Comparison of ENCODE assay signal across 26 cellular contexts in genomic region chr19:45218426-45218825, GRCh38. TPM values are rescaled to one million over a fixed set of nuclear protein-coding genes. Genes with fewer than 3 reads are reported as not detected.
"Had no signal": no experiment of that assay in that cellular context is flagged by ENCODE, and none has a peak within 500 bp of the region (broad histone marks: within the 10 kb centered on the region; RNA-seq: fewer than 3 reads in every experiment).

No MANE protein-coding gene starts in this region.

- DNase-seq: activated B cell treated with CpG ODN at 0.5 μM for 24 hours; activated CD4-positive, alpha-beta T cell treated with anti-CD3 and anti-CD28 coated beads for 36 hours; activated CD4-positive, alpha-beta T cell treated with anti-CD3 and anti-CD28 coated beads, Interleukin-2, amount 50 U/mL, for 48 hours; activated CD8-positive, alpha-beta memory T cell treated with anti-CD3 and anti-CD28 coated beads, Interleukin-2, amount 50 U/mL, for 48 hours; activated naive CD4-positive, alpha-beta T cell; activated T-cell treated with anti-CD3 and anti-CD28 coated beads, Interleukin-2, amount 50 U/mL, for 4 hours; adrenal gland; cortex of kidney; head of caudate nucleus; kidney glomerular epithelial cell; left ventricle myocardium inferior; midbrain; natural killer cell; stimulated activated CD4-positive, alpha-beta T cell treated with anti-CD3 and anti-CD28 coated beads, Interleukin-4, amount 100 ng/mL, for 24 hours; stimulated activated naive CD8-positive, alpha-beta T cell treated with anti-CD3 and anti-CD28 coated beads, Interleukin-15, Interleukin-2, amounts not matched to agents 100 U/mL and 50 U/mL, for 24 hours; T1000; upper lobe of right lung had no signal

- H3K4me1 ChIP-seq: ascending aorta, breast epithelium, parathyroid adenoma had no signal

- H3K9ac ChIP-seq: parathyroid adenoma had no signal

- H3K4me3 ChIP-seq: adrenal gland, ascending aorta, breast epithelium, esophagus muscularis mucosa, left ventricle myocardium inferior, upper lobe of right lung had no signal

- H3K9me3 Mint-ChIP-seq: activated B cell treated with CpG ODN at 0.5 μM for 24 hours; activated T-cell treated with anti-CD3 and anti-CD28 coated beads, Interleukin-2, amount 50 U/mL, for 4 hours; activated T-helper 2 cell treated with anti-CD3 and anti-CD28 coated beads, Interferon-gamma antibody, Interleukin-2, Interleukin-4, amounts not matched to agents 10 μg/mL and 5 μg/mL and 100 μg/mL, durations not matched to agents 14 hours and 24 hours and 36 hours; natural killer cell; T-helper 1 cell treated with Interleukin-12 subunit alpha and Interleukin-12 subunit beta and Interleukin-4 antibody, amounts not matched to agents 30 μg/mL and 1 μg/mL, for 36 hours had no signal

- FAIRE-seq: frontal cortex had no signal

- H3K79me2 ChIP-seq: parathyroid adenoma had no signal

- H3K36me3 ChIP-seq: adrenal gland, ascending aorta, breast epithelium, esophagus muscularis mucosa, left ventricle myocardium inferior, upper lobe of right lung had no signal

- H3K9me3 ChIP-seq: adrenal gland, ascending aorta, breast epithelium, esophagus muscularis mucosa, left ventricle myocardium inferior, upper lobe of right lung had no signal

- H3K4me3 Mint-ChIP-seq: activated B cell treated with CpG ODN at 0.5 μM for 24 hours; activated CD4-positive, alpha-beta T cell treated with anti-CD3 and anti-CD28 coated beads for 36 hours; activated naive CD8-positive, alpha-beta T cell; activated T-cell treated with anti-CD3 and anti-CD28 coated beads, Interleukin-2, amount 50 U/mL, for 4 hours; natural killer cell; T-helper 1 cell treated with Interleukin-12 subunit alpha and Interleukin-12 subunit beta and Interleukin-4 antibody, amounts not matched to agents 30 μg/mL and 1 μg/mL, for 36 hours had no signal

- H3K36me3 Mint-ChIP-seq: activated naive CD8-positive, alpha-beta T cell; natural killer cell had no signal

- H2AFZ ChIP-seq: parathyroid adenoma had no signal

- H3K27ac ChIP-seq: ascending aorta, breast epithelium, esophagus muscularis mucosa, left ventricle myocardium inferior, parathyroid adenoma, upper lobe of right lung had no signal

- ATAC-seq: activated CD4-positive, alpha-beta T cell treated with anti-CD3 and anti-CD28 coated beads for 36 hours; activated T-cell treated with anti-CD3 and anti-CD28 coated beads, Interleukin-2, amount 50 U/mL, for 4 hours; natural killer cell; stimulated activated naive CD8-positive, alpha-beta T cell treated with anti-CD3 and anti-CD28 coated beads, Interleukin-15, Interleukin-2, amounts not matched to agents 100 U/mL and 50 U/mL, for 24 hours had no signal

- H3K4me1 Mint-ChIP-seq: activated B cell treated with CpG ODN at 0.5 μM for 24 hours had no signal

- H3K27ac Mint-ChIP-seq: activated B cell treated with CpG ODN at 0.5 μM for 24 hours; activated CD4-positive, alpha-beta T cell treated with anti-CD3 and anti-CD28 coated beads for 36 hours; activated naive CD8-positive, alpha-beta T cell; activated T-helper 2 cell treated with anti-CD3 and anti-CD28 coated beads, Interferon-gamma antibody, Interleukin-2, Interleukin-4, amounts not matched to agents 10 μg/mL and 5 μg/mL and 100 μg/mL, durations not matched to agents 14 hours and 24 hours and 36 hours; natural killer cell; T-helper 1 cell treated with Interleukin-12 subunit alpha and Interleukin-12 subunit beta and Interleukin-4 antibody, amounts not matched to agents 30 μg/mL and 1 μg/mL, for 36 hours had no signal

RNA-seq across cellular contexts. Expression of gene EXOC3L2, which starts 26.8 kb away (rescaled TPM):
- total RNA-seq: activated B cell treated with CpG ODN at 0.5 μM for 24 hours; activated CD4-positive, alpha-beta T cell treated with anti-CD3 and anti-CD28 coated beads for 36 hours; activated CD8-positive, alpha-beta memory T cell treated with anti-CD3 and anti-CD28 coated beads for 36 hours; activated T-cell treated with anti-CD3 and anti-CD28 coated beads, Interleukin-2, amount 50 U/mL, for 4 hours; activated T-helper 2 cell treated with anti-CD3 and anti-CD28 coated beads, Interferon-gamma antibody, Interleukin-2, Interleukin-4, amounts not matched to agents 10 μg/mL and 5 μg/mL and 100 μg/mL, durations not matched to agents 14 hours and 24 hours and 36 hours; frontal cortex had no signal

RNA-seq across cellular contexts. Expression of gene NKPD1, which starts 57.6 kb away (rescaled TPM):
- total RNA-seq: ascending aorta, upper lobe of right lung had no signal
